ENCODE assay signal across 8 cellular contexts in the genomic region with DNA sequence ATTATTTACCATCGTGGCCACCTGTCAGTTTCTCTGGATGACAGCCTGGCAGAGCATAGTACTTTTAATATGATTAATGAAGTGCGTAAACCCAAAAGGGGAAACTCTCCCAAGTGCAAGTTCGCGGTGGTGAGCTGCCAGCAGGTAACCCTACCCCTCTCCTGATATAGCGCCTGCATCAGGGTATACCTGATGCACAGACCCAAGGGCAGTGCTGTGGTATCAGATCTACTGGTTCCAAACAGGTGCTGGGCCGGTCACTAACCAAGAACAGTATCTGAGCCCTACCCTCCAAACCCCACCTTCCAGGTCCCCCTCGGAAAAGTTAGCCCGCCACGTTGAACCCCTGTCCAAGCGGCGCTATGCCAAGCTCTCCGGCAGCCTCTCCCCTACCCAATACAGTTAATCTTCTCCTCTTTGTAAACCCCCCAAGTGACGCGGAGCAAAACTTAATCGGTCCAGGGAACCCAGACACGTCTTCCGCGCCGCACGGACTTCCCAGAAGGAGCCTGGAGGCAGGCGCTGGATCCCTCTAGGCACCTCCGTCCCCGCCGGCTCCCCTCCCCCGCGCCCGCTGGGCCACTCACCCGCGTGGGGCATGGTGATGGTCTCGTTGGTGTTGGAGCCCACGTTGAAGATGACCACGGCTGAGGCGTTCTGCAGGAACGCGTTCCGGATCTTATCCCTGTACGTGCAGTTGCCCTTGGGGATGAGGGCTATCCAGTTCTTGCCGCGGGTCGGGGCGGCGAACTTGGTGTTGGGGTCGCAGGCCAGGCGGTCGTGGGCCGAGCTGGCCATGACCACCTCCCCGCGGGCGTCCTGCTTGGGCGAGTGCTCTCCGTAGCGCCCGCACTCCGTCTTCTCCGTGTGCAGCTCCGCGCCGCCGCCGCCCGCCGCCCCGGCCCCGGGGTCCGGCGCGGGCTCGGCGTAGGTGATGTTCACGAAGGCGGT. TPM values are rescaled to one million over a fixed set of nuclear protein-coding genes. Genes with fewer than 3 reads are reported as not detected.
DNase-seq lines count a peak whose midpoint lies in the region; ATAC-seq and TF ChIP-seq lines count a peak whose summit lies in the region.

No MANE protein-coding gene starts in this region.

- no peaks in the 10 kb centered on the region for H3K9me3 ChIP-seq in BLaER1
- H3K9me3 ChIP-seq in neural cell (ENCODE audit: low read length), result no peaks in the 10 kb centered on the region

- peak overlapping the region; percentile 87 for H3K4me3 ChIP-seq in BLaER1
- H3K4me3 ChIP-seq in neural cell (ENCODE audit: low read length), result peak overlapping the region; percentile 89

- TF ChIP-seq CTCF in neural cell (IDR thresholded peaks at IDR 0.05; ENCODE audit: poor library complexity, severe bottlenecking), result no peak

- H3K4me1 ChIP-seq in BLaER1, result peaks cover 41% of the 10 kb centered on the region

- H3K36me3 ChIP-seq in BLaER1 (no peaks in the 10 kb centered on the region), neural cell (ENCODE audit: insufficient read depth, low read length) (no peaks in the 10 kb centered on the region)

- H4K20me1 ChIP-seq in BLaER1 (no peaks in the 10 kb centered on the region), neural cell (ENCODE audit: insufficient read depth) (peaks cover 9% of the 10 kb centered on the region)

- ATAC-seq in GM21526 (IDR thresholded peaks at IDR 0.05; ENCODE audit: low FRiP score, unreplicated experiment) (peak; percentile 11), esophagus mucosa (peak; percentile 20), GM19351 (IDR thresholded peaks at IDR 0.05; ENCODE audit: unreplicated experiment) (no peak)

- peaks cover 49% of the 10 kb centered on the region for H3K79me2 ChIP-seq in neural cell (replicated peaks; ENCODE audit: insufficient read depth, low read length)

- peak; percentile 33 for DNase-seq in SK-N-DZ (ENCODE audit: low spot score)
- DNase-seq in RKO (ENCODE audit: low spot score), result no peak
- no peak for DNase-seq in NK-92 treated with Interleukin-12 subunit alpha and Interleukin-12 subunit beta, amount 100 ng/mL, for 24 hours (lab: John Stamatoyannopoulos, UW)

- TF ChIP-seq RAD21 in neural cell (conservative IDR thresholded peaks at IDR 0.05), result peak; percentile 15

- H3K9ac ChIP-seq in BLaER1 (peak overlapping the region; percentile 78), neural cell (ENCODE audit: low read length) (peak overlapping the region; percentile 90)

- H3K27me3 ChIP-seq in BLaER1, result peaks cover 11% of the 10 kb centered on the region; the same call in 1 of the 2 replicates
- peaks cover 4% of the 10 kb centered on the region for H3K27me3 ChIP-seq in neural cell (ENCODE audit: insufficient read depth, low read depth, low read length)

- H3F3A ChIP-seq in neural cell (ENCODE audit: insufficient read depth, low read length, poor library complexity, severe bottlenecking), result no peaks in the 10 kb centered on the region

- peak overlapping the region; percentile 96 for H3K4me2 ChIP-seq in BLaER1
- peak overlapping the region; percentile 82 for H3K4me2 ChIP-seq in neural cell (ENCODE audit: low read length)

- peak overlapping the region; percentile 51 for H2AFZ ChIP-seq in neural cell (ENCODE audit: low read depth, low read length)

- TF ChIP-seq EP300 in neural cell (conservative IDR thresholded peaks at IDR 0.05; ENCODE audit: poor library complexity, severe bottlenecking), result no peak

- H3K27ac ChIP-seq in BLaER1, result no peak overlapping the region
- H3K27ac ChIP-seq in neural cell (ENCODE audit: low read length), result peak overlapping the region; percentile 79

- H3K9me2 ChIP-seq in neural cell (ENCODE audit: insufficient read depth, low read length), result no peaks in the 10 kb centered on the region

TF ChIP-seq in neural cell, 6 proteins besides CTCF, POLR2A, EP300 and RAD21:
- TF ChIP-seq POLR2AphosphoS5 (IDR thresholded peaks at IDR 0.05) (no peak), TAF1 (IDR thresholded peaks at IDR 0.05; ENCODE audit: low read depth) (peak; percentile 58), MXI1 (conservative IDR thresholded peaks at IDR 0.05; ENCODE audit: poor library complexity, severe bottlenecking) (peak; percentile 59)
- TF ChIP-seq, protein P1, sequence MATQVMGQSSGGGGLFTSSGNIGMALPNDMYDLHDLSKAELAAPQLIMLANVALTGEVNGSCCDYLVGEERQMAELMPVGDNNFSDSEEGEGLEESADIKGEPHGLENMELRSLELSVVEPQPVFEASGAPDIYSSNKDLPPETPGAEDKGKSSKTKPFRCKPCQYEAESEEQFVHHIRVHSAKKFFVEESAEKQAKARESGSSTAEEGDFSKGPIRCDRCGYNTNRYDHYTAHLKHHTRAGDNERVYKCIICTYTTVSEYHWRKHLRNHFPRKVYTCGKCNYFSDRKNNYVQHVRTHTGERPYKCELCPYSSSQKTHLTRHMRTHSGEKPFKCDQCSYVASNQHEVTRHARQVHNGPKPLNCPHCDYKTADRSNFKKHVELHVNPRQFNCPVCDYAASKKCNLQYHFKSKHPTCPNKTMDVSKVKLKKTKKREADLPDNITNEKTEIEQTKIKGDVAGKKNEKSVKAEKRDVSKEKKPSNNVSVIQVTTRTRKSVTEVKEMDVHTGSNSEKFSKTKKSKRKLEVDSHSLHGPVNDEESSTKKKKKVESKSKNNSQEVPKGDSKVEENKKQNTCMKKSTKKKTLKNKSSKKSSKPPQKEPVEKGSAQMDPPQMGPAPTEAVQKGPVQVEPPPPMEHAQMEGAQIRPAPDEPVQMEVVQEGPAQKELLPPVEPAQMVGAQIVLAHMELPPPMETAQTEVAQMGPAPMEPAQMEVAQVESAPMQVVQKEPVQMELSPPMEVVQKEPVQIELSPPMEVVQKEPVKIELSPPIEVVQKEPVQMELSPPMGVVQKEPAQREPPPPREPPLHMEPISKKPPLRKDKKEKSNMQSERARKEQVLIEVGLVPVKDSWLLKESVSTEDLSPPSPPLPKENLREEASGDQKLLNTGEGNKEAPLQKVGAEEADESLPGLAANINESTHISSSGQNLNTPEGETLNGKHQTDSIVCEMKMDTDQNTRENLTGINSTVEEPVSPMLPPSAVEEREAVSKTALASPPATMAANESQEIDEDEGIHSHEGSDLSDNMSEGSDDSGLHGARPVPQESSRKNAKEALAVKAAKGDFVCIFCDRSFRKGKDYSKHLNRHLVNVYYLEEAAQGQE (IDR thresholded peaks at IDR 0.05; ENCODE audit: borderline replicate concordance), result peak; percentile 44

RNA-seq across cellular contexts. Expression of a gene that starts 1.3 kb away (rescaled TPM):
- 13.1 and 13.4 TPM in 2 replicates for polyA plus RNA-seq in SK-N-DZ (2014; cell fraction: cytosol; rRNA removed)
- 19.9 and 31.1 TPM in 2 replicates for polyA plus RNA-seq in SK-N-DZ (2014; cell fraction: nucleus; rRNA removed)
- 1.6 TPM for total RNA-seq in esophagus mucosa
- polyA plus RNA-seq in neural cell, result 15.0 and 15.3 TPM in 2 replicates
- 57.9 and 74.6 TPM in 2 replicates for polyA minus RNA-seq in neural cell
